In the genomic region with DNA sequence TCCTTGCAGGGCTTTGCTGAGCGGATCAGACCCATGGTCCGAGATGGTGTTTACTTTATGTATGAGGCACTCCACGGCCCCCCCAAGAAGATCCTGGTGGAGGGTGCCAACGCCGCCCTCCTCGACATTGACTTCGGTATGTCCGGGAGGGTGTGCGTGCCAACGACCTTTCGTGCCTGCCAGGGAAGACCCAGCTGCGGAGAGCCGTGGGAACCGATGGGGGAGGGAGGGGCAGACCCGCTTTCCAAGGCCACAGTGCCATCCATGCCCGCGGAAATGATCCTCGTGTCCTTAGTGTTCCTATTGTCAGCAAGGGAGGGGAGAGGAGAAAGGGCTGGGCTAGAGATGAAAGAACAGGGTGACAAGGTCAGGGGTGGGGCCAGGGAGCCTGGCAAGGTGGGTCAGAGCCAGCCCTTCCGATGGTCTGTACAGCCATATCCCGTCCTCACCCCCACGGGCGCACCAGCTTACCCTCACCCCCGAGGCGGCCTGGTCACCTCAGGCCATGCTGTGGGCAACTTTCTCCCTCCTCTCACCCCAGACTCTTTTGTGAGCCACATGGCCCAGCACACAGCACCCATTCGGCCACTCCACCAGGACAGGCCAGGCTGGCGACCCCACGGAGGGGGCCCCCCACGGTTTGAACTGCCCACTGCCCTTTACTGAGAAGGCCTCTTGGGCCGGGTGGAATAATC, we compare ENCODE assay signal across 1 cellular context.
TF ChIP-seq lines count a peak whose summit lies in the region.

No MANE protein-coding gene starts in this region.

TF ChIP-seq in GM12878, 131 proteins besides CTCF, POLR2A, EP300 and RAD21:
- TF ChIP-seq IRF5 (IDR thresholded peaks at IDR 0.05; ENCODE audit: borderline replicate concordance), result no peak
- no peak for TF ChIP-seq SIX5 (IDR thresholded peaks at IDR 0.05; ENCODE audit: low read depth, low read length, severe bottlenecking)
- TF ChIP-seq FOXK2 (IDR thresholded peaks at IDR 0.05), result no peak
- no peak for TF ChIP-seq ZNF207 (IDR thresholded peaks at IDR 0.05; ENCODE audit: borderline replicate concordance)
- no peak for TF ChIP-seq GABPA (IDR thresholded peaks at IDR 0.05; ENCODE audit: low read depth)
- TF ChIP-seq IRF4 (IDR thresholded peaks at IDR 0.05; ENCODE audit: low read depth, low read length), result no peak
- TF ChIP-seq CREB1 (IDR thresholded peaks at IDR 0.05; ENCODE audit: low read depth), result no peak
- no peak for TF ChIP-seq NR2C2 (IDR thresholded peaks at IDR 0.05; ENCODE audit: borderline replicate concordance, control insufficient read depth, insufficient read length, low read depth)
- no peak for TF ChIP-seq ZNF622 (IDR thresholded peaks at IDR 0.05)
- no peak for TF ChIP-seq NBN (IDR thresholded peaks at IDR 0.05)
- TF ChIP-seq RELB (IDR thresholded peaks at IDR 0.05; ENCODE audit: low read depth), result no peak
- TF ChIP-seq, protein P1, sequence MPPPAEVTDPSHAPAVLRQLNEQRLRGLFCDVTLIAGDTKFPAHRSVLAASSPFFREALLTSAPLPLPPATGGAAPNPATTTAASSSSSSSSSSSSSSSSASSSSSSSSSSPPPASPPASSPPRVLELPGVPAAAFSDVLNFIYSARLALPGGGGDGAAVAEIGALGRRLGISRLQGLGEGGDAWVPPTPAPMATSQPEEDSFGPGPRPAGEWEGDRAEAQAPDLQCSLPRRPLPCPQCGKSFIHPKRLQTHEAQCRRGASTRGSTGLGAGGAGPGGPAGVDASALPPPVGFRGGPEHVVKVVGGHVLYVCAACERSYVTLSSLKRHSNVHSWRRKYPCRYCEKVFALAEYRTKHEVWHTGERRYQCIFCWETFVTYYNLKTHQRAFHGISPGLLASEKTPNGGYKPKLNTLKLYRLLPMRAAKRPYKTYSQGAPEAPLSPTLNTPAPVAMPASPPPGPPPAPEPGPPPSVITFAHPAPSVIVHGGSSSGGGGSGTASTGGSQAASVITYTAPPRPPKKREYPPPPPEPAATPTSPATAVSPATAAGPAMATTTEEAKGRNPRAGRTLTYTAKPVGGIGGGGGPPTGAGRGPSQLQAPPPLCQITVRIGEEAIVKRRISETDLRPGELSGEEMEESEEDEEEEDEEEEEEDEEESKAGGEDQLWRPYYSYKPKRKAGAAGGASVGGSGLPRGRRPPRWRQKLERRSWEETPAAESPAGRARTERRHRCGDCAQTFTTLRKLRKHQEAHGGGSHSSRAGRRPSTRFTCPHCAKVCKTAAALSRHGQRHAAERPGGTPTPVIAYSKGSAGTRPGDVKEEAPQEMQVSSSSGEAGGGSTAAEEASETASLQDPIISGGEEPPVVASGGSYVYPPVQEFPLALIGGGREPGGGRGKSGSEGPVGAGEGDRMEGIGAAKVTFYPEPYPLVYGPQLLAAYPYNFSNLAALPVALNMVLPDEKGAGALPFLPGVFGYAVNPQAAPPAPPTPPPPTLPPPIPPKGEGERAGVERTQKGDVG (CRISPR knock-in tag; IDR thresholded peaks at IDR 0.05), result no peak
- no peak for TF ChIP-seq KDM1A (IDR thresholded peaks at IDR 0.05; ENCODE audit: borderline replicate concordance)
- no peak for TF ChIP-seq MTA3 (IDR thresholded peaks at IDR 0.05; ENCODE audit: borderline replicate concordance, low read length)
- TF ChIP-seq STAT3 (IDR thresholded peaks at IDR 0.05; ENCODE audit: low read depth, low read length), result no peak
- TF ChIP-seq, protein P2, sequence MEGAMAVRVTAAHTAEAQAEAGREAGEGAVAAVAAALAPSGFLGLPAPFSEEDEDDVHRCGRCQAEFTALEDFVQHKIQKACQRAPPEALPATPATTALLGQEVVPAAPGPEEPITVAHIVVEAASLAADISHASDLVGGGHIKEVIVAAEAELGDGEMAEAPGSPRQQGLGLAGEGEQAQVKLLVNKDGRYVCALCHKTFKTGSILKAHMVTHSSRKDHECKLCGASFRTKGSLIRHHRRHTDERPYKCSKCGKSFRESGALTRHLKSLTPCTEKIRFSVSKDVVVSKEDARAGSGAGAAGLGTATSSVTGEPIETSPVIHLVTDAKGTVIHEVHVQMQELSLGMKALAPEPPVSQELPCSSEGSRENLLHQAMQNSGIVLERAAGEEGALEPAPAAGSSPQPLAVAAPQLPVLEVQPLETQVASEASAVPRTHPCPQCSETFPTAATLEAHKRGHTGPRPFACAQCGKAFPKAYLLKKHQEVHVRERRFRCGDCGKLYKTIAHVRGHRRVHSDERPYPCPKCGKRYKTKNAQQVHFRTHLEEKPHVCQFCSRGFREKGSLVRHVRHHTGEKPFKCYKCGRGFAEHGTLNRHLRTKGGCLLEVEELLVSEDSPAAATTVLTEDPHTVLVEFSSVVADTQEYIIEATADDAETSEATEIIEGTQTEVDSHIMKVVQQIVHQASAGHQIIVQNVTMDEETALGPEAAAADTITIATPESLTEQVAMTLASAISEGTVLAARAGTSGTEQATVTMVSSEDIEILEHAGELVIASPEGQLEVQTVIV (IDR thresholded peaks at IDR 0.05; ENCODE audit: borderline replicate concordance, partially characterized antibody), result no peak
